In genomic region chr6:99613705-99614429, GRCh38 we compare ENCODE assay signal across 1 cellular context.
TF ChIP-seq lines count a peak whose summit lies in the region.

No MANE protein-coding gene starts in this region.

TF ChIP-seq in HEK293, 187 proteins besides CTCF, POLR2A, EP300 and RAD21 (continued from another document):
- TF ChIP-seq, protein P1, sequence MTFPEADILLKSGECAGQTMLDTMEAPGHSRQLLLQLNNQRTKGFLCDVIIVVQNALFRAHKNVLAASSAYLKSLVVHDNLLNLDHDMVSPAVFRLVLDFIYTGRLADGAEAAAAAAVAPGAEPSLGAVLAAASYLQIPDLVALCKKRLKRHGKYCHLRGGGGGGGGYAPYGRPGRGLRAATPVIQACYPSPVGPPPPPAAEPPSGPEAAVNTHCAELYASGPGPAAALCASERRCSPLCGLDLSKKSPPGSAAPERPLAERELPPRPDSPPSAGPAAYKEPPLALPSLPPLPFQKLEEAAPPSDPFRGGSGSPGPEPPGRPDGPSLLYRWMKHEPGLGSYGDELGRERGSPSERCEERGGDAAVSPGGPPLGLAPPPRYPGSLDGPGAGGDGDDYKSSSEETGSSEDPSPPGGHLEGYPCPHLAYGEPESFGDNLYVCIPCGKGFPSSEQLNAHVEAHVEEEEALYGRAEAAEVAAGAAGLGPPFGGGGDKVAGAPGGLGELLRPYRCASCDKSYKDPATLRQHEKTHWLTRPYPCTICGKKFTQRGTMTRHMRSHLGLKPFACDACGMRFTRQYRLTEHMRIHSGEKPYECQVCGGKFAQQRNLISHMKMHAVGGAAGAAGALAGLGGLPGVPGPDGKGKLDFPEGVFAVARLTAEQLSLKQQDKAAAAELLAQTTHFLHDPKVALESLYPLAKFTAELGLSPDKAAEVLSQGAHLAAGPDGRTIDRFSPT (tag by site-specific recombination; IDR thresholded peaks at IDR 0.05): peak; percentile 12
- TF ChIP-seq ZNF501 (tag by site-specific recombination; IDR thresholded peaks at IDR 0.05): peak; percentile 53
- 0 out of 2 replicates have a peak, but pooled peaks have one; percentile 10 for TF ChIP-seq GFI1B (tag by site-specific recombination; IDR thresholded peaks at IDR 0.05)
- no peak; the same call in 1 of the 2 replicates for TF ChIP-seq ZEB2 (tag by site-specific recombination; IDR thresholded peaks at IDR 0.05)
- TF ChIP-seq ZNF140 (tag by site-specific recombination; IDR thresholded peaks at IDR 0.05): no peak
- peak; percentile 41; the same call in 1 of the 2 replicates for TF ChIP-seq ZNF561 (tag by site-specific recombination; IDR thresholded peaks at IDR 0.05; ENCODE audit: borderline replicate concordance)
- peak; percentile 74 for TF ChIP-seq SCRT2 (tag by site-specific recombination; IDR thresholded peaks at IDR 0.05)
- TF ChIP-seq ZNF623 (tag by site-specific recombination; IDR thresholded peaks at IDR 0.05): no peak
- TF ChIP-seq GLI2 (tag by site-specific recombination; IDR thresholded peaks at IDR 0.05; ENCODE audit: borderline replicate concordance, low read depth): no peak
- TF ChIP-seq ZBTB8A (tag by site-specific recombination; IDR thresholded peaks at IDR 0.05): peak; percentile 77
- TF ChIP-seq ZSCAN4 (tag by site-specific recombination; IDR thresholded peaks at IDR 0.05): no peak
- peak; percentile 23; the same call in 1 of the 2 replicates for TF ChIP-seq KLF8 (tag by site-specific recombination; IDR thresholded peaks at IDR 0.05)
- TF ChIP-seq ZNF211 (tag by site-specific recombination; IDR thresholded peaks at IDR 0.05; ENCODE audit: low read depth): no peak
- peak; percentile 58; the same call in 1 of the 2 replicates for TF ChIP-seq ZNF391 (tag by site-specific recombination; IDR thresholded peaks at IDR 0.05; ENCODE audit: borderline replicate concordance, low read depth)
- peak; percentile 78 for TF ChIP-seq ZNF76 (tag by site-specific recombination; IDR thresholded peaks at IDR 0.05; ENCODE audit: borderline replicate concordance, low read depth)
- peak; percentile 82 for TF ChIP-seq ZNF335 (tag by site-specific recombination; conservative IDR thresholded peaks at IDR 0.05)
- peak; percentile 10; the same call in 1 of the 2 replicates for TF ChIP-seq ZNF600 (tag by site-specific recombination; IDR thresholded peaks at IDR 0.05)
- peak; percentile 30; the same call in 1 of the 2 replicates for TF ChIP-seq PATZ1 (tag by site-specific recombination; IDR thresholded peaks at IDR 0.05)
- TF ChIP-seq YY2 (tag by site-specific recombination; IDR thresholded peaks at IDR 0.05): peak; percentile 30; the same call in 1 of the 2 replicates
